ENCODE assay signal across 8 cellular contexts in the genomic region with DNA sequence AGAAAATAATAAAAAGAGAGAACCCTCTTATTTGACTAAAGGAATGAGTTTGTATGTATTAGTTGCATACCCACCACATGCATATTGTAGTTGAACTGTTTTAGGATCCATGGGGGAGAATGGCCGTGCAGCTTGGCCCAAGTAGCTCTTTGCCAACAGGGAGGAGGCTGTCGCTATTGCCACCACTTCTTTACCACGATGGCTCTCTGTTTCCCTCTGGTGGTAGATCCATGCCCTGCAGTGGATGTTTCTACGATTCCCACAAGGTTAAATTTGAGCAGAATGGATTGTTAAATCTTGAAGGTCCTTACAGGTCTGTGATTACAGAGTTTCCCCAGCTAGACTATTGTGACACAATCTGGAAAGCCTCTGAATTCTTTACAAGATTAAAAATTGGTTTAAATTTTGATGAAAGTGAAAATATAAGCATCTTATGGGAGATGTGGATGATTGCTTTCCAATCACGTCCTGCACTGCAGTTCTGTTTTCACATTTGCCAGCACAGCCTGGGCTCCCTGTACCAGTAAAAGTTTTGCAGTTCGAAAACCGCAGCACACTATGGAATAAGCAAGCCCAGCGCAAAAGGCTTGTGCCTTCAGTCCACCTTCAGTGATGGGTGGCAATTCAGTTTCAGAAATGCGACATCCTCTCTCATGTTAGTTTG. TPM values are rescaled to one million over a fixed set of nuclear protein-coding genes. Genes with fewer than 3 reads are reported as not detected.
DNase-seq lines count a peak whose midpoint lies in the region; ATAC-seq and TF ChIP-seq lines count a peak whose summit lies in the region.

No MANE protein-coding gene starts in this region.

- no peak for TF ChIP-seq POLR2A in tibial nerve (IDR thresholded peaks at IDR 0.05)

- WGBS in tibial nerve, 2 donors: 29 to 42% methylated on average over 9 of the region's 9 CpGs

- peaks cover 7% of the 10 kb centered on the region for H3K27me3 Mint-ChIP-seq in activated T-cell treated with anti-CD3 and anti-CD28 coated beads, Interleukin-2, amount 50 U/mL, for 72 hours (ENCODE audit: low read depth)

- no peaks in the 10 kb centered on the region for H3K9me3 Mint-ChIP-seq in activated T-cell treated with anti-CD3 and anti-CD28 coated beads, Interleukin-2, amount 50 U/mL, for 72 hours

- TF ChIP-seq EP300 in tibial nerve (IDR thresholded peaks at IDR 0.05): no peak

- no peak overlapping the region for H3K27ac ChIP-seq in tibial nerve

- no peaks in the 10 kb centered on the region for H3K27me3 ChIP-seq in tibial nerve

- no peaks in the 10 kb centered on the region for H3K36me3 ChIP-seq in tibial nerve

- H3K4me1 Mint-ChIP-seq in activated T-cell treated with anti-CD3 and anti-CD28 coated beads, Interleukin-2, amount 50 U/mL, for 72 hours (ENCODE audit: low read depth): no peaks in the 10 kb centered on the region

- ATAC-seq in GM19351 (IDR thresholded peaks at IDR 0.05; ENCODE audit: unreplicated experiment) (peak; percentile 79), omental fat pad (ENCODE audit: low FRiP score) (no peak)
- peak; percentile 78 to 80 for ATAC-seq in activated T-cell treated with anti-CD3 and anti-CD28 coated beads, Interleukin-2, amount 50 U/mL, for 72 hours (replicated peaks in 1 of 2)

- peak; percentile 85 for DNase-seq in CD1c-positive myeloid dendritic cell (ENCODE audit: extremely low spot score)
- DNase-seq in KBM-7: peak; percentile 80
- DNase-seq in RKO (ENCODE audit: low spot score): peak; percentile 58
- peak; percentile 74 to 80 for DNase-seq in activated T-cell treated with anti-CD3 and anti-CD28 coated beads, Interleukin-2, amount 50 U/mL, for 72 hours
- peak; percentile 56 for DNase-seq in fibroblast of villous mesenchyme (ENCODE audit: low read depth)
- peak; percentile 72 for DNase-seq in omental fat pad (ENCODE audit: low spot score)
- peak; percentile 64 to 88 for DNase-seq in tibial nerve (ENCODE audit: low spot score in 2 of 2)

- peaks cover 0 to 17% (median 0%) of the 10 kb centered on the region in 4 donors for H3K4me1 ChIP-seq in tibial nerve

- no peaks in the 10 kb centered on the region for H3K36me3 Mint-ChIP-seq in activated T-cell treated with anti-CD3 and anti-CD28 coated beads, Interleukin-2, amount 50 U/mL, for 72 hours (ENCODE audit: insufficient read depth in 2 of 2)

- H3K9me3 ChIP-seq in tibial nerve: no peaks in the 10 kb centered on the region

- H3K27ac Mint-ChIP-seq in activated T-cell treated with anti-CD3 and anti-CD28 coated beads, Interleukin-2, amount 50 U/mL, for 72 hours: no peak overlapping the region

- H3K4me3 ChIP-seq in fibroblast of villous mesenchyme (ENCODE audit: low read depth, low read length): no peak overlapping the region
- H3K4me3 ChIP-seq in tibial nerve: no peak overlapping the region

- no peak overlapping the region for H3K4me3 Mint-ChIP-seq in activated T-cell treated with anti-CD3 and anti-CD28 coated beads, Interleukin-2, amount 50 U/mL, for 72 hours

- TF ChIP-seq CTCF in fibroblast of villous mesenchyme (IDR thresholded peaks at IDR 0.05; ENCODE audit: insufficient read depth, low read depth, low read length) (peak; percentile 97), omental fat pad (IDR thresholded peaks at IDR 0.05) (peak in 1 of 3 donors; percentile 39), tibial nerve (IDR thresholded peaks at IDR 0.05) (peak; percentile 82 to 95 (median 89))

- in situ Hi-C loops in KBM-7 (cut with MboI; ENCODE audit: low pct_unique_long_range_greater_than_20kb, low sequenced_read_pairs): no loop called here

RNA-seq across cellular contexts. Expression of a gene that starts 34.4 kb away (rescaled TPM):
- total RNA-seq in activated T-cell treated with anti-CD3 and anti-CD28 coated beads, Interleukin-2, amount 50 U/mL, for 72 hours: under 1 TPM in 1 of 2 donors, not detected in 1; 0.30 TPM
- total RNA-seq in fibroblast of villous mesenchyme (under 0.01 TPM in 2 replicates), omental fat pad (under 1 TPM in 3 of 4 donors, not detected in 1; 0.12 to 0.47 (median 0.28) TPM), tibial nerve (1 to 10 TPM; 2.1 to 8.2 (median 5.4) TPM)
